In the genomic region with DNA sequence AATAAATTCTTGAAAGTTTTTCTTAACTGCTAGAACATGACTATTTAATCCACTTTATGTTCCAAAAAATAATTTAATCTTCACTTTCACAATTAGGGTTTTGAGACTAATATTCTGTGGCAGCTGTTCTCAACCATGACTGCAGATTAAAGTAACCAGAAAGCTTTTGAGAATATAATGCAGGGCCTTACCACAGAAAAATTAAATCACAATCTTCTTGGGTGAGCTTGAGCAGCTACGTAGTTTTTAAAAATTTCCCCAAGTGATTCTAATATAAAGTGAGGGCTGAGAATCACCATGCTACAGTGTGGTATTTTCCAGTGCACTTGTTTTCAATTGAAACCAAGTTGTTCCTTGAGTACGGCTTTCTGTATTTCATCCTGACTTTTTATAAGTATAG, we compare ENCODE assay signal across 26 cellular contexts.
"Had no signal": no experiment of that assay in that cellular context is flagged by ENCODE, and none has a peak within 500 bp of the region (broad histone marks: within the 10 kb centered on the region; RNA-seq: fewer than 3 reads in every experiment).

No MANE protein-coding gene starts in this region.

- DNase-seq: stimulated activated CD4-positive, alpha-beta T cell treated with anti-CD3 and anti-CD28 coated beads, Interleukin-2, amount 100 ng/mL, for 48 hours; stimulated activated CD4-positive, alpha-beta T cell treated with anti-CD3 and anti-CD28 coated beads, Interleukin-4, amount 100 ng/mL, for 1 hour; stimulated activated CD4-positive, alpha-beta T cell treated with anti-CD3 and anti-CD28 coated beads, Interleukin-4, amount 100 ng/mL, for 24 hours; stimulated activated CD4-positive, alpha-beta T cell treated with anti-CD3 and anti-CD28 coated beads, Interleukin-4, amount 100 ng/mL, for 4 hours; stimulated activated CD8-positive, alpha-beta memory T cell treated with anti-CD3 and anti-CD28 coated beads, Interleukin-4, amount 100 ng/mL, for 48 hours; stimulated activated naive B cell treated with anti-CD40 and anti-IgM and Interleukin-4, amounts not matched to agents 10 μg/mL and 1 μg/mL and 100 μg/mL, for 72 hours; stimulated activated naive CD4-positive, alpha-beta T cell; stimulated activated naive CD4-positive, alpha-beta T cell treated with Interleukin-2 at 50 U/mL for 16 hours; stimulated activated naive CD8-positive, alpha-beta T cell treated with anti-CD3 and anti-CD28 coated beads, Interleukin-15, amount 100 ng/mL, for 72 hours; stimulated activated naive CD8-positive, alpha-beta T cell treated with anti-CD3 and anti-CD28 coated beads, Interleukin-15, Interleukin-2, amounts not matched to agents 100 U/mL and 50 U/mL, for 24 hours; stomach; substantia nigra; testis; thyroid gland; tibial artery; transverse colon; trophoblast cell; upper lobe of left lung; upper lobe of right lung; uterus had no signal

- ATAC-seq: stimulated activated effector memory CD8-positive, alpha-beta T cell treated with anti-CD3 and anti-CD28 coated beads, Interleukin-12 subunit alpha, Interleukin-12 subunit beta, amount 100 ng/mL, for 72 hours; stimulated activated memory B cell treated with anti-CD40 and anti-IgM and Interleukin-4, amounts not matched to agents 10 μg/mL and 1 μg/mL and 100 μg/mL, for 72 hours; stimulated activated naive B cell treated with anti-CD40 and anti-IgM and Interleukin-4, amounts not matched to agents 10 μg/mL and 1 μg/mL and 100 μg/mL, for 72 hours; stimulated activated naive CD8-positive, alpha-beta T cell treated with anti-CD3 and anti-CD28 coated beads, Interleukin-15, amount 100 ng/mL, for 72 hours; stimulated activated naive CD8-positive, alpha-beta T cell treated with anti-CD3 and anti-CD28 coated beads, Interleukin-15, Interleukin-2, amounts not matched to agents 100 U/mL and 50 U/mL, for 24 hours; upper lobe of right lung had no signal

- H3K4me1 ChIP-seq: stomach, suprapubic skin, testis, thyroid gland, tibial artery, tibial nerve, transverse colon, upper lobe of left lung, upper lobe of right lung, uterus, vagina had no signal

- H3K36me3 ChIP-seq: stomach, suprapubic skin, thoracic aorta, thyroid gland, tibial artery, tibial nerve, transverse colon, upper lobe of left lung, upper lobe of right lung, uterus, vagina had no signal

- H3K27ac ChIP-seq: stomach, suprapubic skin, testis, thoracic aorta, thyroid gland, tibial artery, tibial nerve, transverse colon, upper lobe of left lung, upper lobe of right lung, uterus, vagina had no signal

- H3K27me3 ChIP-seq: stomach, suprapubic skin, testis, thyroid gland, tibial artery, tibial nerve, transverse colon, upper lobe of left lung, upper lobe of right lung, uterus, vagina had no signal

- H3K9me3 ChIP-seq: suprapubic skin, testis, thoracic aorta, thyroid gland, tibial artery, transverse colon, upper lobe of right lung, uterus, vagina had no signal

- H3K4me3 ChIP-seq: stomach, suprapubic skin, testis, thoracic aorta, thyroid gland, tibial artery, tibial nerve, transverse colon, upper lobe of left lung, upper lobe of right lung, uterus, vagina had no signal
